In genomic region chr1:161664689-161665088, GRCh38 we compare ENCODE assay signal across 21 cellular contexts. TPM values are rescaled to one million over a fixed set of nuclear protein-coding genes. Genes with fewer than 3 reads are reported as not detected.
A peak's percentile ranks its signal among the peaks of the same experiment; 100 is the strongest.
DNase-seq lines count a peak whose midpoint lies in the region; ATAC-seq, FAIRE-seq and TF ChIP-seq lines count a peak whose summit lies in the region.
"Not testable (repeated sequence)": the region's sequence is repeated elsewhere in the genome, so short reads cannot be mapped to it uniquely, and the experiment has no call there.
"Had no signal": no experiment of that assay in that cellular context is flagged by ENCODE, and none has a peak within 500 bp of the region (broad histone marks: within the 10 kb centered on the region; RNA-seq: fewer than 3 reads in every experiment).

No MANE protein-coding gene starts in this region.

- BruUV-seq in K562 (replicated peaks; lab: Mats Ljungman, UMichigan): not testable (repeated sequence)

- not testable (repeated sequence) for H3K9me3 Mint-ChIP-seq in dendritic cell treated with granulocyte-macrophage colony-stimulating factor and Interleukin-4, amounts not matched to agents 40 ng/mL and 50 ng/mL, for 4 days

- H3K4me2 ChIP-seq in K562 (ENCODE audit: insufficient read depth, low read length): not testable (repeated sequence)

- DNase-seq in GM12891 (ENCODE audit: insufficient read length, low spot score); GM12892 (ENCODE audit: insufficient read length); GM19239 (ENCODE audit: insufficient read length, low spot score); K562 (ENCODE audit: extremely low read depth in 1 of 4, low spot score in 3 of 4); left lobe of liver (ENCODE audit: low spot score); right lobe of liver: not testable (repeated sequence)

- not testable (repeated sequence) for H3K9ac ChIP-seq in K562 (ENCODE audit: insufficient read depth in 1 of 2, low read depth in 2 of 2, low read length in 2 of 2)

- not testable (repeated sequence) for TF ChIP-seq EP300 in K562 (IDR thresholded peaks at IDR 0.05; ENCODE audit: low read length)

- not testable (repeated sequence) for H3K4me3 ChIP-seq in K562, right lobe of liver

- H3K79me2 ChIP-seq in K562 (ENCODE audit: control insufficient read depth, insufficient read depth, low read length): not testable (repeated sequence)

- TF ChIP-seq POLR2A in GM12891 (IDR thresholded peaks at IDR 0.05; ENCODE audit: low read depth, low read length); GM12892 (IDR thresholded peaks at IDR 0.05; ENCODE audit: low read depth, low read length); K562 (conservative IDR thresholded peaks at IDR 0.05); right lobe of liver (IDR thresholded peaks at IDR 0.05): not testable (repeated sequence)

- not testable (repeated sequence) for TF ChIP-seq RAD21 in K562 (CRISPR knock-in tag; conservative IDR thresholded peaks at IDR 0.05 in 1 of 2, IDR thresholded peaks at IDR 0.05 in 1 of 2)

- H3K36me3 ChIP-seq in K562 (ENCODE audit: control insufficient read depth, insufficient read depth, low read length); right lobe of liver: not testable (repeated sequence)

- not testable (repeated sequence) for H3K36me3 Mint-ChIP-seq in dendritic cell treated with granulocyte-macrophage colony-stimulating factor and Interleukin-4, amounts not matched to agents 40 ng/mL and 50 ng/mL, for 4 days (ENCODE audit: low read depth)

- peak overlapping the region; percentile 42 for H3K4me3 Mint-ChIP-seq in dendritic cell treated with granulocyte-macrophage colony-stimulating factor and Interleukin-4, amounts not matched to agents 40 ng/mL and 50 ng/mL, for 4 days

- no CpG with 5 or more reads among the region's 4 CpGs for WGBS in K562 (ENCODE audit: insufficient coverage, low coverage, missing lambda C conversion rate)
- WGBS in right lobe of liver (ENCODE audit: insufficient coverage, low coverage, low lambda C conversion rate, missing lambda C conversion rate): no CpG with 5 or more reads among the region's 4 CpGs

- H3K4me1 ChIP-seq in K562 (replicated peaks in 1 of 2; ENCODE audit: control insufficient read depth in 2 of 2, insufficient read depth in 2 of 2, low read length in 2 of 2); right lobe of liver: not testable (repeated sequence)

- not testable (repeated sequence) for H3K27ac Mint-ChIP-seq in dendritic cell treated with granulocyte-macrophage colony-stimulating factor and Interleukin-4, amounts not matched to agents 40 ng/mL and 50 ng/mL, for 4 days

- not testable (repeated sequence) for H3K9me3 ChIP-seq in K562 (replicated peaks; ENCODE audit: control insufficient read depth, insufficient read depth, low read depth, low read length); right lobe of liver

- not testable (repeated sequence) for H3K9me1 ChIP-seq in K562 (ENCODE audit: control insufficient read depth, insufficient read depth, low read length)

- H3K4me1 Mint-ChIP-seq in dendritic cell treated with granulocyte-macrophage colony-stimulating factor and Interleukin-4, amounts not matched to agents 40 ng/mL and 50 ng/mL, for 4 days (ENCODE audit: low read depth): not testable (repeated sequence)

- not testable (repeated sequence) for TF ChIP-seq CTCF in K562 (IDR thresholded peaks at IDR 0.05 in 2 of 3, conservative IDR thresholded peaks at IDR 0.05 in 1 of 3; ENCODE audit: insufficient read depth in 2 of 3, low read depth in 1 of 3, low read length in 3 of 3); right lobe of liver (IDR thresholded peaks at IDR 0.05)

- in situ Hi-C loops in K562 (cut with MboI): not testable (repeated sequence)

- not testable (repeated sequence) for H4K20me1 ChIP-seq in K562 (replicated peaks; ENCODE audit: control insufficient read depth, insufficient read depth, low read length)

- peak; percentile 40 for ATAC-seq in K562
- peak; percentile 85 for ATAC-seq in left lobe of liver
- peak; percentile 78 to 91 (median 82) for ATAC-seq in right lobe of liver

- H2AFZ ChIP-seq in K562 (ENCODE audit: low read depth, low read length): not testable (repeated sequence)

- FAIRE-seq in GM12891 (lab: Jason Lieb, UNC) (peak; percentile 71), GM12892 (lab: Jason Lieb, UNC) (peak; percentile 51), GM19239 (lab: Jason Lieb, UNC) (peak; percentile 70), K562 (lab: Jason Lieb, UNC) (peak; percentile 51)

- intact Hi-C loops in K562 (cut with micrococcal nuclease); dendritic cell treated with granulocyte-macrophage colony-stimulating factor and Interleukin-4, amounts not matched to agents 40 ng/mL and 50 ng/mL, for 4 days (cut with micrococcal nuclease); right lobe of liver (cut with DNase I): not testable (repeated sequence)

- CTCF ChIA-PET in K562 (lab: Yijun Ruan, JAX; ENCODE audit: low intra/inter-chr PET ratio): not testable (repeated sequence)

- H3K27ac ChIP-seq in K562 (ENCODE audit: extremely low read depth, low read depth, low read length); right lobe of liver: not testable (repeated sequence)

- POLR2A ChIA-PET in K562 (lab: Yijun Ruan, JAX): not testable (repeated sequence)

- not testable (repeated sequence) for H3K27me3 ChIP-seq in K562 (ENCODE audit: control insufficient read depth in 2 of 2, insufficient read depth in 2 of 2, low read length in 2 of 2); right lobe of liver

- H3K27me3 Mint-ChIP-seq in dendritic cell treated with granulocyte-macrophage colony-stimulating factor and Interleukin-4, amounts not matched to agents 40 ng/mL and 50 ng/mL, for 4 days: not testable (repeated sequence)

RNA-seq across cellular contexts. Expression of gene FCGR2B, which starts 1.7 kb away (rescaled TPM):
- 37.4 TPM for polyA plus RNA-seq in GM12891 (2012; ENCODE audit: low read depth, missing spikeins)
- 30.8 TPM for polyA plus RNA-seq in GM12892 (2012; ENCODE audit: missing spikeins)
- total RNA-seq in K562 (2011; cell fraction: chromatin; rRNA removed; ENCODE audit: low replicate concordance): 6.8 and 7.4 TPM in 2 replicates
- 5.1 and 7.0 TPM in 2 replicates for total RNA-seq in K562 (2011; cell fraction: nucleolus; rRNA removed)
- 7.6 and 9.9 TPM in 2 replicates for total RNA-seq in K562 (2011; cell fraction: nucleoplasm; rRNA removed)
- total RNA-seq in K562 (2014; rRNA removed) (1.6 and 3.1 TPM in 2 replicates), K562 (2014; rRNA removed; fragmentation: Illumina TruSeq; extraction: Trizol) (3.1 and 3.3 TPM in 2 replicates), K562 (2015; rRNA removed; fragmentation: Illumina TruSeq; extraction: Trizol) (1.7 and 2.0 TPM in 2 replicates), K562 (2021) (2.4 and 3.1 TPM in 2 replicates), left lobe of liver (14.9 TPM), right lobe of liver (10 to 100 TPM; 15.5 to 30.9 (median 25.0) TPM)
- polyA plus RNA-seq in K562 (2011; rRNA removed) (4.0 and 14.5 TPM in 2 replicates), K562 (2014; fragmentation: Illumina TruSeq; extraction: Trizol) (3.9 and 4.1 TPM in 2 replicates), K562 (2014; fragmentation: Nextera tagmentation; extraction: Ambion mirVana) (1 to 10 TPM; 6.4 to 8.9 TPM), K562 (2014; rRNA removed) (3.3 and 4.1 TPM in 2 replicates)
- 4.3 and 14.1 TPM in 2 replicates for polyA plus RNA-seq in K562 (2011; cell fraction: cytosol; rRNA removed)
- polyA plus RNA-seq in K562 (2011; cell fraction: nucleus; rRNA removed): 10.8 and 35.5 TPM in 2 replicates
- polyA plus RNA-seq in K562 (2012): 14.5 and 18.1 TPM in 2 replicates
- polyA minus RNA-seq in K562 (2011; rRNA and poly(A)+ RNA removed): 3.1 and 8.7 TPM in 2 replicates
- polyA minus RNA-seq in K562 (2011; cell fraction: cytosol; rRNA and poly(A)+ RNA removed): 0.86 and 1.5 TPM in 2 replicates
- 2.6 and 9.2 TPM in 2 replicates for polyA minus RNA-seq in K562 (2011; cell fraction: nucleus; rRNA and poly(A)+ RNA removed)
- total RNA-seq: A172; A673; Caco-2; Calu3; CD8-positive, alpha-beta T cell; Daoy had no signal
- polyA plus RNA-seq: A549, AG04450, BJ had no signal

RNA-seq across cellular contexts. Expression of gene FCGR3B, which starts 33.7 kb away (rescaled TPM):
- polyA plus RNA-seq in GM12891 (2012; ENCODE audit: low read depth, missing spikeins): not detected
- not detected for polyA plus RNA-seq in GM12892 (2012; ENCODE audit: missing spikeins)
- 1.4 and 2.2 TPM in 2 replicates for total RNA-seq in K562 (2011; cell fraction: chromatin; rRNA removed; ENCODE audit: low replicate concordance)
- total RNA-seq in K562 (2011; cell fraction: nucleolus; rRNA removed): 1.3 and 2.0 TPM in 2 replicates
- 2.4 and 2.8 TPM in 2 replicates for total RNA-seq in K562 (2011; cell fraction: nucleoplasm; rRNA removed)
- total RNA-seq in K562 (2014; rRNA removed) (0.08 and 0.18 TPM in 2 replicates), K562 (2014; rRNA removed; fragmentation: Illumina TruSeq; extraction: Trizol) (0.40 and 0.54 TPM in 2 replicates), K562 (2015; rRNA removed; fragmentation: Illumina TruSeq; extraction: Trizol) (0.19 and 0.36 TPM in 2 replicates), K562 (2021) (0.11 and 0.49 TPM in 2 replicates), left lobe of liver (1.9 TPM), right lobe of liver (10 to 100 TPM in 1 of 6 experiments, 1 to 10 TPM in 5; 1.7 to 14.3 (median 3.6) TPM)
- polyA plus RNA-seq in K562 (2011; rRNA removed) (0.87 and 1.1 TPM in 2 replicates), K562 (2014; fragmentation: Illumina TruSeq; extraction: Trizol) (0.27 and 0.35 TPM in 2 replicates), K562 (2014; fragmentation: Nextera tagmentation; extraction: Ambion mirVana) (under 1 TPM; 0.41 TPM), K562 (2014; rRNA removed) (0.27 and 0.36 TPM in 2 replicates)
- polyA plus RNA-seq in K562 (2011; cell fraction: cytosol; rRNA removed): 0.18 and 0.25 TPM in 2 replicates
- 0.95 and 1.6 TPM in 2 replicates for polyA plus RNA-seq in K562 (2011; cell fraction: nucleus; rRNA removed)
- polyA plus RNA-seq in K562 (2012): 0.55 and 1.00 TPM in 2 replicates
- 1.1 and 1.4 TPM in 2 replicates for polyA minus RNA-seq in K562 (2011; rRNA and poly(A)+ RNA removed)
- not detected in 2 replicates for polyA minus RNA-seq in K562 (2011; cell fraction: cytosol; rRNA and poly(A)+ RNA removed)
- polyA minus RNA-seq in K562 (2011; cell fraction: nucleus; rRNA and poly(A)+ RNA removed): 0.94 and 2.4 TPM in 2 replicates
- total RNA-seq: A172; A673; B cell; Caco-2; Calu3; CD4-positive, alpha-beta memory T cell; CD4-positive, alpha-beta T cell; CD4-positive, CD25-positive, alpha-beta regulatory T cell; CD8-positive, alpha-beta memory T cell; CD8-positive, alpha-beta T cell; Daoy had no signal
- polyA plus RNA-seq: A549; AG04450; BJ; CD4-positive, alpha-beta memory T cell; CD4-positive, CD25-positive, alpha-beta regulatory T cell had no signal

RNA-seq across cellular contexts. Expression of gene FCRLA, which starts 42.3 kb away (rescaled TPM):
- 115 TPM for polyA plus RNA-seq in GM12891 (2012; ENCODE audit: low read depth, missing spikeins)
- polyA plus RNA-seq in GM12892 (2012; ENCODE audit: missing spikeins): 133 TPM
- total RNA-seq in K562 (2011; cell fraction: chromatin; rRNA removed; ENCODE audit: low replicate concordance): 0.60 and 0.76 TPM in 2 replicates
- total RNA-seq in K562 (2011; cell fraction: nucleolus; rRNA removed): 0.53 and 1.2 TPM in 2 replicates
- 0.88 and 2.4 TPM in 2 replicates for total RNA-seq in K562 (2011; cell fraction: nucleoplasm; rRNA removed)
- total RNA-seq in K562 (2014; rRNA removed) (0.09 and 1.0 TPM in 2 replicates), K562 (2014; rRNA removed; fragmentation: Illumina TruSeq; extraction: Trizol) (0.29 and 0.41 TPM in 2 replicates), K562 (2015; rRNA removed; fragmentation: Illumina TruSeq; extraction: Trizol) (0.36 and 0.45 TPM in 2 replicates), K562 (2021) (0.35 and 0.40 TPM in 2 replicates), left lobe of liver (not detected), right lobe of liver (under 1 TPM in 1 of 6 experiments, not detected in 5; 0.20 TPM)
- polyA plus RNA-seq in K562 (2011; rRNA removed) (0.45 and 0.53 TPM in 2 replicates), K562 (2014; fragmentation: Illumina TruSeq; extraction: Trizol) (0.55 and 0.68 TPM in 2 replicates), K562 (2014; fragmentation: Nextera tagmentation; extraction: Ambion mirVana) (under 1 TPM; 0.44 to 0.84 TPM), K562 (2014; rRNA removed) (0.49 and 0.93 TPM in 2 replicates)
- 0.63 and 0.78 TPM in 2 replicates for polyA plus RNA-seq in K562 (2011; cell fraction: cytosol; rRNA removed)
- polyA plus RNA-seq in K562 (2011; cell fraction: nucleus; rRNA removed): 0.41 and 0.48 TPM in 2 replicates
- polyA plus RNA-seq in K562 (2012): 0.98 and 8.8 TPM in 2 replicates
- 0.18 TPM in 2 replicates for polyA minus RNA-seq in K562 (2011; rRNA and poly(A)+ RNA removed)
- polyA minus RNA-seq in K562 (2011; cell fraction: cytosol; rRNA and poly(A)+ RNA removed): not detected in 2 replicates
- polyA minus RNA-seq in K562 (2011; cell fraction: nucleus; rRNA and poly(A)+ RNA removed): 0.27 and 0.44 TPM in 2 replicates
- total RNA-seq: A673; Caco-2; Calu3; CD4-positive, alpha-beta memory T cell; CD4-positive, alpha-beta T cell; CD4-positive, CD25-positive, alpha-beta regulatory T cell; CD8-positive, alpha-beta memory T cell; CD8-positive, alpha-beta T cell had no signal
- polyA plus RNA-seq: CD8-positive, alpha-beta memory T cell had no signal

RNA-seq across cellular contexts. Expression of gene FCRLB, which starts 56.7 kb away (rescaled TPM):
- polyA plus RNA-seq in GM12891 (2012; ENCODE audit: low read depth, missing spikeins): 4.9 TPM
- 2.0 TPM for polyA plus RNA-seq in GM12892 (2012; ENCODE audit: missing spikeins)
- total RNA-seq in K562 (2011; cell fraction: chromatin; rRNA removed; ENCODE audit: low replicate concordance): 1.5 and 4.0 TPM in 2 replicates
- 3.3 and 4.5 TPM in 2 replicates for total RNA-seq in K562 (2011; cell fraction: nucleolus; rRNA removed)
- total RNA-seq in K562 (2011; cell fraction: nucleoplasm; rRNA removed): 2.9 and 5.1 TPM in 2 replicates
- total RNA-seq in K562 (2014; rRNA removed) (2.8 and 5.1 TPM in 2 replicates), K562 (2014; rRNA removed; fragmentation: Illumina TruSeq; extraction: Trizol) (1.2 and 1.4 TPM in 2 replicates), K562 (2015; rRNA removed; fragmentation: Illumina TruSeq; extraction: Trizol) (2.3 and 2.5 TPM in 2 replicates), K562 (2021) (2.4 and 3.1 TPM in 2 replicates), left lobe of liver (0.53 TPM), right lobe of liver (under 1 TPM; 0.14 to 0.99 (median 0.37) TPM)
- polyA plus RNA-seq in K562 (2011; rRNA removed) (1.2 and 1.3 TPM in 2 replicates), K562 (2014; fragmentation: Illumina TruSeq; extraction: Trizol) (1.1 and 1.6 TPM in 2 replicates), K562 (2014; fragmentation: Nextera tagmentation; extraction: Ambion mirVana) (under 1 TPM; 0.20 to 0.25 TPM), K562 (2014; rRNA removed) (2.1 and 4.6 TPM in 2 replicates)
- polyA plus RNA-seq in K562 (2011; cell fraction: cytosol; rRNA removed): 1.0 and 3.4 TPM in 2 replicates
- polyA plus RNA-seq in K562 (2011; cell fraction: nucleus; rRNA removed): 3.2 and 8.8 TPM in 2 replicates
- polyA plus RNA-seq in K562 (2012): 4.6 and 4.8 TPM in 2 replicates
- 0.51 and 0.91 TPM in 2 replicates for polyA minus RNA-seq in K562 (2011; rRNA and poly(A)+ RNA removed)
- 0.95 and 2.2 TPM in 2 replicates for polyA minus RNA-seq in K562 (2011; cell fraction: cytosol; rRNA and poly(A)+ RNA removed)
- 1.9 and 3.6 TPM in 2 replicates for polyA minus RNA-seq in K562 (2011; cell fraction: nucleus; rRNA and poly(A)+ RNA removed)
- total RNA-seq: CD4-positive, CD25-positive, alpha-beta regulatory T cell had no signal
